1 cellular context compared by ENCODE assay signal in the genomic region with DNA sequence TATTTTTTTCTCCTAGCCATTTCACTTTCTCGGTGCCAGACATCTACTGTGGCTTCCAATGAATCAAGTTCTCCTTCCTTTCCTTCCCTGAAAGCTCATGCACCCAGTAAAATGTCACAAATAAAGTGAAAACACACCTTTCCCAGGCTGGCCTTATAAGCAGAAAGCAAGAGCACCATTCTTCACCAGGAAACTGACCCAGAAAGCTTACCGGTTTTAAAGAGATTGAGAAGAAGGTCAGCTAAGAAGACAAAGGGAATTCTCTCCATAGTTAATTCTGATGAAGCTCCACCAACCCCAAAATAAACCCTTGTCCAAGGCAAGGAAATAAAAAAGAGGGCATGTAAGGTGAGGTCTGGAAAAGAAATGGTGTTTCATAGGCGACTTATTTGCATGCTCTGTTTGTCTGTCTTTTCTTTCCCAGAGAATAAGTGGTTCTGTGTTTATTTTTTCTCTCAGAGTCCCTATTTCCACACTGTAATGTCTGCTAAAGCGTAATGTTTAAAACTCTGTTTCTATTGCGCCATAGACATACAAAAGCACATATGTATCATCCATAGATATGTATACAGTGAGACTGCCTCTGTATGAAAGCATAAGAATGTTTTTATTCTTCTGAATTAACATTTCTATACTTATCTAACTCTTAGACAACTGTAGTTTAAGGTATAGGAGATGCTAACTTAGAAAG.
A peak's percentile ranks its signal among the peaks of the same experiment; 100 is the strongest.
TF ChIP-seq lines count a peak whose summit lies in the region.

No MANE protein-coding gene starts in this region.

TF ChIP-seq in IMR-90, 13 proteins besides CTCF, POLR2A, EP300 and RAD21:
- peak; percentile 94 for TF ChIP-seq CEBPB (IDR thresholded peaks at IDR 0.05; ENCODE audit: low read depth, low read length)
- no peak for TF ChIP-seq NFE2L2 (IDR thresholded peaks at IDR 0.05; ENCODE audit: low read depth, low read length)
TF ChIP-seq in IMR-90: peak in this region for 1.
